In genomic region chr14:75984674-75985073, GRCh38 we compare ENCODE assay signal across 11 cellular contexts. TPM values are rescaled to one million over a fixed set of nuclear protein-coding genes. Genes with fewer than 3 reads are reported as not detected.
DNase-seq lines count a peak whose midpoint lies in the region; ATAC-seq and TF ChIP-seq lines count a peak whose summit lies in the region.
"Had no signal": no experiment of that assay in that cellular context is flagged by ENCODE, and none has a peak within 500 bp of the region (broad histone marks: within the 10 kb centered on the region; RNA-seq: fewer than 3 reads in every experiment).

No MANE protein-coding gene starts in this region.

- POLR2A ChIA-PET in CD4-positive, alpha-beta memory T cell (lab: Charles Lee; ENCODE audit: partially characterized antibody), result no interaction called here

- peak overlapping the region; percentile 62 for H3K27ac ChIP-seq in 22Rv1
- H3K27ac ChIP-seq in CD4-positive, alpha-beta memory T cell (ENCODE audit: low read depth, low read length), result no peak overlapping the region
- no peak overlapping the region for H3K27ac ChIP-seq in osteoblast (ENCODE audit: low read depth, low read length)

- no peaks in the 10 kb centered on the region for H3K9me3 ChIP-seq in CD4-positive, alpha-beta memory T cell (ENCODE audit: control insufficient read depth in 1 of 2, low read length in 2 of 2)
- no peaks in the 10 kb centered on the region for H3K9me3 ChIP-seq in osteoblast (ENCODE audit: low read depth, low read length)

- H3K27me3 ChIP-seq in CD4-positive, alpha-beta memory T cell (ENCODE audit: insufficient read depth, low read length), result no peaks in the 10 kb centered on the region
- H3K27me3 ChIP-seq in osteoblast (ENCODE audit: insufficient read depth, low read length), result no peaks in the 10 kb centered on the region

- H3K36me3 Mint-ChIP-seq in CD4-positive, alpha-beta memory T cell, result peaks cover 0 to 9% of the 10 kb centered on the region in 2 donors
- no peaks in the 10 kb centered on the region for H3K36me3 Mint-ChIP-seq in activated T-helper 17 cell treated with anti-CD3 and anti-CD28 coated beads, Interleukin-2, amount 50 U/mL, for 72 hours (ENCODE audit: low read depth)
- H3K36me3 Mint-ChIP-seq in natural killer cell, result no peaks in the 10 kb centered on the region

- DNase-seq in CD4-positive, alpha-beta memory T cell, result no peak
- no peak for DNase-seq in natural killer cell
- no peak for DNase-seq in osteoblast (ENCODE audit: insufficient read length, low spot score, missing footprints)
- DNase-seq: activated CD4-positive, CD25-positive, alpha-beta regulatory T cell; dermis blood vessel endothelial cell; GDM1; NCI-H226 had no signal

- peak overlapping the region; percentile 70 to 96 (median 94) for H3K27ac Mint-ChIP-seq in CD4-positive, alpha-beta memory T cell
- no peak overlapping the region for H3K27ac Mint-ChIP-seq in activated T-helper 17 cell treated with anti-CD3 and anti-CD28 coated beads, Interleukin-2, amount 50 U/mL, for 72 hours
- peak overlapping the region; percentile 79 to 93 for H3K27ac Mint-ChIP-seq in natural killer cell

- no peaks in the 10 kb centered on the region for H4K20me1 ChIP-seq in osteoblast (ENCODE audit: insufficient read depth, low read length)

- intact Hi-C loops in CD4-positive, alpha-beta memory T cell (cut with micrococcal nuclease), result loop anchor here (1.0 to 10.0 kb wide), 4 partner anchors 167 to 1110 kb away; partner anchors contain the start of genes CIPC, ERG28, GPATCH2L and TTLL5
- intact Hi-C loops in natural killer cell (cut with micrococcal nuclease), result loop anchor here (2.0 kb wide), 1 partner anchor 324 kb away; the partner anchor contains the start of genes ERG28 and TTLL5

- TF ChIP-seq CTCF in 22Rv1 (IDR thresholded peaks at IDR 0.05), result no peak
- TF ChIP-seq CTCF in natural killer cell (IDR thresholded peaks at IDR 0.05), result no peak
- TF ChIP-seq CTCF in osteoblast (IDR thresholded peaks at IDR 0.05; ENCODE audit: extremely low read depth, low read depth, low read length), result no peak

- CTCF ChIA-PET in CD4-positive, alpha-beta memory T cell (lab: Charles Lee; ENCODE audit: partially characterized antibody), result interaction anchor here (1.0 to 10.7 kb wide), 4 partner anchors 77 to 408 kb away, joined by 3 to 181 read pairs (median 66); no protein-coding TSS in a partner anchor

- H3K4me3 Mint-ChIP-seq in CD4-positive, alpha-beta memory T cell, result peak overlapping the region in 4 of 8 donors; percentile 12 to 94 (median 90)
- peak overlapping the region; percentile 89 for H3K4me3 Mint-ChIP-seq in activated T-helper 17 cell treated with anti-CD3 and anti-CD28 coated beads, Interleukin-2, amount 50 U/mL, for 72 hours
- peak overlapping the region; percentile 90 for H3K4me3 Mint-ChIP-seq in natural killer cell

- peaks cover 30% of the 10 kb centered on the region for H3K4me1 ChIP-seq in CD4-positive, alpha-beta memory T cell (ENCODE audit: insufficient read depth, low read length)
- H3K4me1 ChIP-seq in osteoblast (ENCODE audit: insufficient read depth, low read length), result peaks cover 47% of the 10 kb centered on the region

- H2AFZ ChIP-seq in osteoblast (ENCODE audit: low read length), result no peak overlapping the region

- H3K36me3 ChIP-seq in CD4-positive, alpha-beta memory T cell (ENCODE audit: insufficient read depth, low read length), result no peaks in the 10 kb centered on the region
- peaks cover under 1% of the 10 kb centered on the region for H3K36me3 ChIP-seq in osteoblast (ENCODE audit: insufficient read depth, low read length)

- H3K4me3 ChIP-seq in CD4-positive, alpha-beta memory T cell (ENCODE audit: low read length in 2 of 2), result no peak overlapping the region
- no peak overlapping the region for H3K4me3 ChIP-seq in osteoblast (ENCODE audit: insufficient read depth, low read length)

- no peak overlapping the region for H3K4me2 ChIP-seq in osteoblast (ENCODE audit: insufficient read depth, low read length)

- no peaks in the 10 kb centered on the region for H3K27me3 Mint-ChIP-seq in CD4-positive, alpha-beta memory T cell
- no peaks in the 10 kb centered on the region for H3K27me3 Mint-ChIP-seq in activated T-helper 17 cell treated with anti-CD3 and anti-CD28 coated beads, Interleukin-2, amount 50 U/mL, for 72 hours
- H3K27me3 Mint-ChIP-seq in natural killer cell (ENCODE audit: low read depth in 2 of 2), result no peaks in the 10 kb centered on the region

- peaks cover 24% of the 10 kb centered on the region for H3K79me2 ChIP-seq in osteoblast (ENCODE audit: insufficient read depth, low read length)

- H3K9me3 Mint-ChIP-seq in CD4-positive, alpha-beta memory T cell, result peaks cover 0 to 2% (median 0%) of the 10 kb centered on the region in 8 donors
- no peaks in the 10 kb centered on the region for H3K9me3 Mint-ChIP-seq in activated T-helper 17 cell treated with anti-CD3 and anti-CD28 coated beads, Interleukin-2, amount 50 U/mL, for 72 hours
- no peaks in the 10 kb centered on the region for H3K9me3 Mint-ChIP-seq in natural killer cell

- H3K4me1 Mint-ChIP-seq in CD4-positive, alpha-beta memory T cell, result peaks cover 19 to 48% (median 36%) of the 10 kb centered on the region in 4 donors
- H3K4me1 Mint-ChIP-seq in activated T-helper 17 cell treated with anti-CD3 and anti-CD28 coated beads, Interleukin-2, amount 50 U/mL, for 72 hours, result peaks cover 24% of the 10 kb centered on the region
- H3K4me1 Mint-ChIP-seq in natural killer cell, result peaks cover 34 to 37% of the 10 kb centered on the region in 2 donors

- no peak for ATAC-seq in activated T-helper 17 cell treated with anti-CD3 and anti-CD28 coated beads, Interleukin-2, amount 50 U/mL, for 72 hours (replicated peaks)
- ATAC-seq in natural killer cell, result no peak
- ATAC-seq in GM21526 (IDR thresholded peaks at IDR 0.05; ENCODE audit: low FRiP score, unreplicated experiment), result no peak
- ATAC-seq in GM19455 (IDR thresholded peaks at IDR 0.05; ENCODE audit: unreplicated experiment), result no peak

RNA-seq across cellular contexts. Expression of gene IFT43, which starts 0.9 kb away (rescaled TPM):
- total RNA-seq in CD4-positive, alpha-beta memory T cell, result 10 to 100 TPM; 11.6 to 13.4 TPM
- polyA plus RNA-seq in CD4-positive, alpha-beta memory T cell, result 10 to 100 TPM; 10.5 to 30.7 TPM
- total RNA-seq in activated T-helper 17 cell treated with anti-CD3 and anti-CD28 coated beads, Interleukin-2, amount 50 U/mL, for 72 hours, result 1 to 10 TPM; 5.7 to 7.2 TPM
- total RNA-seq in natural killer cell (10 to 100 TPM; 19.0 to 20.8 (median 20.7) TPM), osteoblast (25.6 and 32.6 TPM in 2 replicates)

RNA-seq across cellular contexts. Expression of gene TGFB3, which starts 2.9 kb away (rescaled TPM):
- 1 to 10 TPM; 6.4 to 7.2 TPM for total RNA-seq in CD4-positive, alpha-beta memory T cell
- polyA plus RNA-seq in CD4-positive, alpha-beta memory T cell, result under 1 TPM in 1 of 2 donors, not detected in 1; 0.29 TPM
- total RNA-seq in activated T-helper 17 cell treated with anti-CD3 and anti-CD28 coated beads, Interleukin-2, amount 50 U/mL, for 72 hours, result 1 to 10 TPM; 2.0 to 2.2 TPM
- total RNA-seq in natural killer cell (10 to 100 TPM; 10.6 to 12.8 (median 12.3) TPM), osteoblast (11.6 and 16.5 TPM in 2 replicates)
